ENCODE assay signal across 7 cellular contexts in genomic region chr6:32176476-32177181, GRCh38. TPM values are rescaled to one million over a fixed set of nuclear protein-coding genes. Genes with fewer than 3 reads are reported as not detected.
DNase-seq lines count a peak whose midpoint lies in the region; ATAC-seq and TF ChIP-seq lines count a peak whose summit lies in the region.

No MANE protein-coding gene starts in this region.

- WGBS in ovary, 3 donors, result 10 to 11% (median 10%) methylated on average over 5 of the region's 5 CpGs

- H3K4me3 ChIP-seq in HAP-1 (peak overlapping the region; percentile 86), Peyer's patch (peak overlapping the region; percentile 50 to 95 (median 76)), ovary (peak overlapping the region; percentile 70)

- no peak for ATAC-seq in GM18519 (IDR thresholded peaks at IDR 0.05; ENCODE audit: low FRiP score, unreplicated experiment)

- intact Hi-C loops in ovary (cut with DNase I), result no loop called here

- in situ Hi-C loops in HAP-1 (cut with MboI; ENCODE audit: low sequenced_read_pairs), result no loop called here

- H3K9me3 ChIP-seq in HAP-1, result no peaks in the 10 kb centered on the region
- H3K9me3 ChIP-seq in Peyer's patch, result no peaks in the 10 kb centered on the region
- H3K9me3 ChIP-seq in ovary, result no peaks in the 10 kb centered on the region

- H3K4me1 ChIP-seq in HAP-1 (peaks cover 19% of the 10 kb centered on the region), Peyer's patch (peaks cover 0 to 45% (median 13%) of the 10 kb centered on the region in 4 donors), ovary (ENCODE audit: insufficient read depth) (peaks cover 6% of the 10 kb centered on the region)

- DNase-seq in HAP-1 (ENCODE audit: low spot score in 2 of 2) (no peak), Peyer's patch (no peak), epithelial cell of prostate (ENCODE audit: low read depth, low spot score) (no peak), ovary (peak in 1 of 5 donors; percentile 24), NCI-H526 treated with DMSO at 0.1 percent for 48 hours (lab: John Stamatoyannopoulos, UW) (no peak)
- DNase-seq in activated effector memory CD4-positive, alpha-beta T cell treated with Interleukin-2 at 50 U/mL for 16 hours, result no peak

- H3K27ac ChIP-seq in Peyer's patch (peak overlapping the region; percentile 88 to 98 (median 94)), epithelial cell of prostate (peak overlapping the region; percentile 97), ovary (peak overlapping the region; percentile 93 to 99)

- no peak for TF ChIP-seq CTCF in Peyer's patch (IDR thresholded peaks at IDR 0.05)
- no peak for TF ChIP-seq CTCF in ovary (IDR thresholded peaks at IDR 0.05)

- H3K27me3 ChIP-seq in HAP-1 (ENCODE audit: low read depth) (no peaks in the 10 kb centered on the region), Peyer's patch (no peaks in the 10 kb centered on the region), ovary (no peaks in the 10 kb centered on the region)

- H3K36me3 ChIP-seq in HAP-1 (replicated peaks) (peaks cover 15% of the 10 kb centered on the region; the same call in 1 of the 2 replicates), Peyer's patch (peaks cover 0 to 21% (median 0%) of the 10 kb centered on the region in 3 donors), ovary (no peaks in the 10 kb centered on the region)

- TF ChIP-seq EP300 in ovary (IDR thresholded peaks at IDR 0.05), result no peak

- no peak for TF ChIP-seq POLR2A in Peyer's patch (IDR thresholded peaks at IDR 0.05)
- no peak for TF ChIP-seq POLR2A in ovary (IDR thresholded peaks at IDR 0.05)

RNA-seq across cellular contexts. Expression of gene AGPAT1, which starts 0.7 kb away (rescaled TPM):
- total RNA-seq in Peyer's patch (100 to 1,000 TPM in 1 of 4 donors, 10 to 100 TPM in 3; 28.9 to 140 (median 90.7) TPM), ovary (10 to 100 TPM; 29.6 to 82.4 (median 60.6) TPM)
- 10 to 100 TPM; 53.5 to 75.7 TPM for polyA plus RNA-seq in ovary

RNA-seq across cellular contexts. Expression of gene RNF5, which starts 1.6 kb away (rescaled TPM):
- total RNA-seq in Peyer's patch (100 to 1,000 TPM in 3 of 4 donors, 10 to 100 TPM in 1; 84.2 to 199 (median 115) TPM), ovary (10 to 100 TPM; 49.2 to 81.6 (median 75.4) TPM)
- 100 to 1,000 TPM in 1 of 2 donors, 10 to 100 TPM in 1; 88.6 to 103 TPM for polyA plus RNA-seq in ovary

RNA-seq across cellular contexts. Expression of gene AGER, which starts 7.4 kb away (rescaled TPM):
- total RNA-seq in Peyer's patch (10 to 100 TPM in 2 of 4 donors, 1 to 10 TPM in 2; 2.8 to 31.4 (median 9.2) TPM), ovary (10 to 100 TPM in 1 of 7 donors, 1 to 10 TPM in 6; 3.4 to 12.8 (median 8.1) TPM)
- polyA plus RNA-seq in ovary, result 1 to 10 TPM; 5.1 to 5.9 TPM

RNA-seq across cellular contexts. Expression of gene EGFL8, which starts 12.2 kb away (rescaled TPM):
- total RNA-seq in Peyer's patch (10 to 100 TPM in 3 of 4 donors, 1 to 10 TPM in 1; 8.9 to 28.1 (median 16.2) TPM), ovary (10 to 100 TPM; 11.8 to 47.3 (median 36.8) TPM)
- polyA plus RNA-seq in ovary, result 10 to 100 TPM; 29.8 to 36.7 TPM

RNA-seq across cellular contexts. Expression of gene PBX2, which starts 13.4 kb away (rescaled TPM):
- total RNA-seq in Peyer's patch (10 to 100 TPM; 33.3 to 74.3 (median 64.4) TPM), ovary (100 to 1,000 TPM in 4 of 7 donors, 10 to 100 TPM in 3; 39.3 to 110 (median 100) TPM)
- polyA plus RNA-seq in ovary, result 10 to 100 TPM; 74.0 to 75.5 TPM
